Comparison of ENCODE assay signal across 8 cellular contexts in genomic region chr21:20997633-20998455, GRCh38. TPM values are rescaled to one million over a fixed set of nuclear protein-coding genes. Genes with fewer than 3 reads are reported as not detected.
A peak's percentile ranks its signal among the peaks of the same experiment; 100 is the strongest.
DNase-seq lines count a peak whose midpoint lies in the region; ATAC-seq and TF ChIP-seq lines count a peak whose summit lies in the region.

NCAM2 (plus strand) TSS chr21:20998409.

- H3K4me1 Mint-ChIP-seq in activated naive CD8-positive, alpha-beta T cell treated with anti-CD3 and anti-CD28 coated beads, Interleukin-2, amount 50 U/mL, for 24 hours = peaks cover 8% of the 10 kb centered on the region

- H3K36me3 Mint-ChIP-seq in activated naive CD8-positive, alpha-beta T cell treated with anti-CD3 and anti-CD28 coated beads, Interleukin-2, amount 50 U/mL, for 24 hours (ENCODE audit: low read depth) = no peaks in the 10 kb centered on the region

- H3K4me3 ChIP-seq in heart left ventricle (peak within 1 kb of the TSS; percentile 35 to 76 (median 59)), upper lobe of right lung (peak within 1 kb of the TSS; percentile 59)

- H3K9me3 ChIP-seq in heart left ventricle (no peaks in the 10 kb centered on the region), upper lobe of right lung (no peaks in the 10 kb centered on the region)

- TF ChIP-seq POLR2A in heart left ventricle (IDR thresholded peaks at IDR 0.05) = peak in 1 of 2 donors; percentile 42

- intact Hi-C loops in heart left ventricle (cut with DNase I) = loop anchor here in 1 of 10 donors (2.0 kb wide), 1 partner anchor 1795 kb away; no protein-coding TSS in a partner anchor
- intact Hi-C loops in posterior cingulate gyrus (cut with DNase I) = loop anchor here (5.0 kb wide), 1 partner anchor 1794 kb away; no protein-coding TSS in a partner anchor
- intact Hi-C loops in upper lobe of right lung (cut with DNase I) = no loop called here

- H3K4me3 Mint-ChIP-seq in activated naive CD8-positive, alpha-beta T cell treated with anti-CD3 and anti-CD28 coated beads, Interleukin-2, amount 50 U/mL, for 24 hours = peak within 1 kb of the TSS; percentile 42

- ATAC-seq in HG03457 (IDR thresholded peaks at IDR 0.05; ENCODE audit: unreplicated experiment) (peak; percentile 61), SK-N-SH treated with all-trans-retinoic acid at 6 μM for 48 hours (peak; percentile 79), heart left ventricle (peak; percentile 20 to 88 (median 71)), upper lobe of right lung (peak; percentile 95), HG03469 (IDR thresholded peaks at IDR 0.05; ENCODE audit: unreplicated experiment) (no peak)
- peak; percentile 75 for ATAC-seq in activated naive CD8-positive, alpha-beta T cell treated with anti-CD3 and anti-CD28 coated beads, Interleukin-2, amount 50 U/mL, for 24 hours

- no peak within 1 kb of the TSS for H3K27ac Mint-ChIP-seq in activated naive CD8-positive, alpha-beta T cell treated with anti-CD3 and anti-CD28 coated beads, Interleukin-2, amount 50 U/mL, for 24 hours

- TF ChIP-seq CTCF in heart left ventricle (IDR thresholded peaks at IDR 0.05) (no peak), upper lobe of right lung (IDR thresholded peaks at IDR 0.05) (no peak)

- peaks cover 37% of the 10 kb centered on the region for H3K27me3 Mint-ChIP-seq in activated naive CD8-positive, alpha-beta T cell treated with anti-CD3 and anti-CD28 coated beads, Interleukin-2, amount 50 U/mL, for 24 hours

- H3K27ac ChIP-seq in heart left ventricle = peak within 1 kb of the TSS in 5 of 12 donors; percentile 28 to 56 (median 34)
- H3K27ac ChIP-seq in upper lobe of right lung = no peak within 1 kb of the TSS

- DNase-seq in EH (ENCODE audit: low read depth) = peak; percentile 58
- peak; percentile 53 for DNase-seq in activated naive CD8-positive, alpha-beta T cell treated with anti-CD3 and anti-CD28 coated beads, Interleukin-2, amount 50 U/mL, for 24 hours
- DNase-seq in heart left ventricle = peak; percentile 72 to 87 (median 78)
- DNase-seq in posterior cingulate gyrus = peak; percentile 69 to 97 (median 82)
- DNase-seq in upper lobe of right lung = peak; percentile 88

- H3K27me3 ChIP-seq in heart left ventricle (peaks cover 0 to 24% (median 9%) of the 10 kb centered on the region in 9 donors), upper lobe of right lung (peaks cover 9% of the 10 kb centered on the region)

- 1% methylated on average over 27 to 86 of the region's 86 CpGs for WGBS in heart left ventricle, 4 donors

- H3K4me1 ChIP-seq in heart left ventricle = peaks cover 0 to 24% (median 6%) of the 10 kb centered on the region in 12 donors
- peaks cover 18% of the 10 kb centered on the region for H3K4me1 ChIP-seq in upper lobe of right lung

- no peaks in the 10 kb centered on the region for H3K9me3 Mint-ChIP-seq in activated naive CD8-positive, alpha-beta T cell treated with anti-CD3 and anti-CD28 coated beads, Interleukin-2, amount 50 U/mL, for 24 hours

- H3K36me3 ChIP-seq in heart left ventricle = no peaks in the 10 kb centered on the region
- no peaks in the 10 kb centered on the region for H3K36me3 ChIP-seq in upper lobe of right lung

TF ChIP-seq in SK-N-SH treated with all-trans-retinoic acid at 6 μM for 48 hours, 23 proteins besides CTCF, POLR2A, EP300 and RAD21 (continues in another document):
- TF ChIP-seq PATZ1 (CRISPR knock-in tag; IDR thresholded peaks at IDR 0.05; ENCODE audit: borderline replicate concordance) = no peak
- no peak for TF ChIP-seq ZNF8 (CRISPR knock-in tag; IDR thresholded peaks at IDR 0.05)
- TF ChIP-seq ZFP30 (CRISPR knock-in tag; IDR thresholded peaks at IDR 0.05) = no peak
- no peak for TF ChIP-seq CSDC2 (CRISPR knock-in tag; IDR thresholded peaks at IDR 0.05)
- TF ChIP-seq OSR1 (CRISPR knock-in tag; IDR thresholded peaks at IDR 0.05) = no peak
- TF ChIP-seq ISL1 (CRISPR knock-in tag; IDR thresholded peaks at IDR 0.05) = no peak
- TF ChIP-seq TSHZ2 (CRISPR knock-in tag; IDR thresholded peaks at IDR 0.05) = peak; percentile 12; the same call in 1 of the 2 replicates
- no peak for TF ChIP-seq ZNF70 (CRISPR knock-in tag; IDR thresholded peaks at IDR 0.05)
- no peak for TF ChIP-seq POU6F1 (CRISPR knock-in tag; IDR thresholded peaks at IDR 0.05; ENCODE audit: borderline replicate concordance, low read depth)
- no peak for TF ChIP-seq RARB (CRISPR knock-in tag; IDR thresholded peaks at IDR 0.05)
- TF ChIP-seq TOX (CRISPR knock-in tag; IDR thresholded peaks at IDR 0.05; ENCODE audit: borderline replicate concordance) = no peak
- no peak for TF ChIP-seq ESRRG (CRISPR knock-in tag; IDR thresholded peaks at IDR 0.05)
- no peak for TF ChIP-seq ZNF565 (CRISPR knock-in tag; conservative IDR thresholded peaks at IDR 0.05; ENCODE audit: low read depth)
- no peak for TF ChIP-seq ZC3H10 (CRISPR knock-in tag; IDR thresholded peaks at IDR 0.05)
- TF ChIP-seq PPARA (CRISPR knock-in tag; IDR thresholded peaks at IDR 0.05; ENCODE audit: borderline replicate concordance) = no peak
- no peak for TF ChIP-seq ZFP3 (CRISPR knock-in tag; IDR thresholded peaks at IDR 0.05)
- peak; percentile 44; the same call in 1 of the 2 replicates for TF ChIP-seq SNAI2 (CRISPR knock-in tag; IDR thresholded peaks at IDR 0.05)
- 0 out of 2 replicates have a peak, but pooled peaks have one; percentile 22 for TF ChIP-seq BACH2 (CRISPR knock-in tag; IDR thresholded peaks at IDR 0.05; ENCODE audit: borderline replicate concordance)
- no peak for TF ChIP-seq CREB5 (CRISPR knock-in tag; IDR thresholded peaks at IDR 0.05; ENCODE audit: low read depth)
- no peak for TF ChIP-seq TCF4 (CRISPR knock-in tag; IDR thresholded peaks at IDR 0.05; ENCODE audit: borderline replicate concordance)
- no peak for TF ChIP-seq GLIS3 (CRISPR knock-in tag; IDR thresholded peaks at IDR 0.05)

RNA-seq across cellular contexts. Expression of gene NCAM2, which starts in this region (rescaled TPM):
- 1 to 10 TPM; 1.1 to 4.3 (median 3.2) TPM for total RNA-seq in heart left ventricle
- under 1 TPM; 0.19 to 0.60 TPM for polyA plus RNA-seq in heart left ventricle
- 15.9 TPM for total RNA-seq in upper lobe of right lung
